Comparison of ENCODE assay signal across 8 cellular contexts in genomic region chr16:70345840-70346239, GRCh38. TPM values are rescaled to one million over a fixed set of nuclear protein-coding genes. Genes with fewer than 3 reads are reported as not detected.
DNase-seq lines count a peak whose midpoint lies in the region; ATAC-seq and TF ChIP-seq lines count a peak whose summit lies in the region.

No MANE protein-coding gene starts in this region.

- POLR2A ChIA-PET in AG04450 (lab: Yijun Ruan, JAX), result interaction anchor here (0.6 to 1.5 kb wide), 3 partner anchors 35 to 308 kb away, joined by 3 to 4 read pairs (median 3); partner anchors contain the start of gene AARS1
- POLR2A ChIA-PET in naive thymus-derived CD4-positive, alpha-beta T cell (lab: Charles Lee), result interaction anchor here (0.5 to 2.9 kb wide), 12 partner anchors 14 to 177 kb away, joined by 3 to 41 read pairs (median 7); partner anchors contain the start of genes AARS1, COG4, DDX19B and SF3B3
- POLR2A ChIA-PET in GM10248 (lab: Yijun Ruan, JAX), result interaction anchor here (0.5 to 2.0 kb wide), 6 partner anchors 21 to 92 kb away, joined by 3 to 11 read pairs (median 4); partner anchors contain the start of gene AARS1

- H3K4me3 Mint-ChIP-seq in naive thymus-derived CD4-positive, alpha-beta T cell, result peak overlapping the region; percentile 85 to 99 (median 96)

- peaks cover 11 to 45% (median 33%) of the 10 kb centered on the region in 7 donors for H3K4me1 Mint-ChIP-seq in naive thymus-derived CD4-positive, alpha-beta T cell

- H3K4me2 ChIP-seq in Karpas-422 (ENCODE audit: low read depth, low read length, poor library complexity, severe bottlenecking), result peak overlapping the region; percentile 91

- H3K27ac ChIP-seq in AG04450 (ENCODE audit: low read depth, low read length) (no peak overlapping the region), Karpas-422 (ENCODE audit: low read length) (peak overlapping the region; percentile 65; the same call in 1 of the 2 replicates), coronary artery (peak overlapping the region in 1 of 2 donors; percentile 95), substantia nigra (ENCODE audit: low read depth, low read length, poor library complexity, severe bottlenecking) (no peak overlapping the region)
- peak overlapping the region; percentile 92 for H3K27ac ChIP-seq in naive thymus-derived CD4-positive, alpha-beta T cell (ENCODE audit: low read depth, low read length)

- 0 out of 2 replicates have a peak, but pooled peaks cover 3% of the 10 kb centered on the region for H3K9me3 ChIP-seq in AG04450 (ENCODE audit: control insufficient read depth, insufficient read depth, low read length)
- no peaks in the 10 kb centered on the region for H3K9me3 ChIP-seq in Karpas-422 (ENCODE audit: low read length)
- H3K9me3 ChIP-seq in naive thymus-derived CD4-positive, alpha-beta T cell (ENCODE audit: control insufficient read depth in 2 of 3, low read length in 3 of 3), result no peaks in the 10 kb centered on the region

- H3K9me3 Mint-ChIP-seq in naive thymus-derived CD4-positive, alpha-beta T cell, result peaks cover 0 to 6% (median 0%) of the 10 kb centered on the region in 11 donors

- no peak overlapping the region for H2AFZ ChIP-seq in Karpas-422 (ENCODE audit: low read length)

- H4K20me1 ChIP-seq in Karpas-422 (ENCODE audit: insufficient read depth, low read depth, low read length), result no peaks in the 10 kb centered on the region

- peaks cover 0 to 8% (median 5%) of the 10 kb centered on the region in 5 donors for H3K36me3 Mint-ChIP-seq in naive thymus-derived CD4-positive, alpha-beta T cell

- H3K27me3 Mint-ChIP-seq in naive thymus-derived CD4-positive, alpha-beta T cell, result no peaks in the 10 kb centered on the region

- peaks cover 32% of the 10 kb centered on the region for H3K4me1 ChIP-seq in Karpas-422 (ENCODE audit: low read length)
- peaks cover 15 to 17% of the 10 kb centered on the region in 2 donors for H3K4me1 ChIP-seq in naive thymus-derived CD4-positive, alpha-beta T cell (ENCODE audit: control insufficient read depth in 2 of 2, insufficient read depth in 2 of 2, low read length in 2 of 2)

- peak overlapping the region; percentile 85 for H3K9ac ChIP-seq in Karpas-422 (ENCODE audit: low read length)

- no peaks in the 10 kb centered on the region for H3K9me2 ChIP-seq in Karpas-422 (replicated peaks; ENCODE audit: insufficient read depth, low read length)

- H3K4me3 ChIP-seq in AG04450 (ENCODE audit: low read depth, low read length), result peak overlapping the region; percentile 97
- peak overlapping the region; percentile 74 for H3K4me3 ChIP-seq in Karpas-422 (ENCODE audit: low read length)
- peak overlapping the region; percentile 87 for H3K4me3 ChIP-seq in coronary artery
- H3K4me3 ChIP-seq in naive thymus-derived CD4-positive, alpha-beta T cell (ENCODE audit: low read length), result peak overlapping the region; percentile 63

- peaks cover 21% of the 10 kb centered on the region for H3K36me3 ChIP-seq in Karpas-422 (ENCODE audit: insufficient read depth, low read length)
- peaks cover 0 to 10% (median 0%) of the 10 kb centered on the region in 3 experiments for H3K36me3 ChIP-seq in naive thymus-derived CD4-positive, alpha-beta T cell (ENCODE audit: control insufficient read depth in 2 of 3, insufficient read depth in 3 of 3, low read length in 3 of 3)

- intact Hi-C loops in naive thymus-derived CD4-positive, alpha-beta T cell (cut with micrococcal nuclease), result loop anchor here (1.0 to 2.0 kb wide), 11 partner anchors 35 to 232 kb away; partner anchors contain the start of genes AARS1 (in 2 of the 2), COG4 (in 2 of the 2), DDX19B (in 2 of the 2) and SF3B3 (in 2 of the 2)

- TF ChIP-seq CTCF in AG04450 (IDR thresholded peaks at IDR 0.05; ENCODE audit: low read depth, low read length) (no peak), coronary artery (IDR thresholded peaks at IDR 0.05) (no peak), GM10248 (IDR thresholded peaks at IDR 0.05; ENCODE audit: control extremely low read depth, extremely low read depth, low read depth, missing control alignments) (no peak)

- peak overlapping the region; percentile 93 to 99 (median 97) for H3K27ac Mint-ChIP-seq in naive thymus-derived CD4-positive, alpha-beta T cell

- CTCF ChIA-PET in AG04450 (lab: Charles Lee) (no interaction called here), GM10248 (lab: Yijun Ruan, JAX) (interaction anchor here (0.6 to 1.9 kb wide), 6 partner anchors 10 to 94 kb away, joined by 3 to 7 read pairs (median 3); partner anchors contain the start of genes DDX19B and EXOSC6)
- CTCF ChIA-PET in naive thymus-derived CD4-positive, alpha-beta T cell (lab: Charles Lee), result interaction anchor here (1.9 kb wide), 1 partner anchor 35 kb away, joined by 8 read pairs; no protein-coding TSS in a partner anchor

- H3K79me2 ChIP-seq in Karpas-422 (ENCODE audit: low read length), result peaks cover 50% of the 10 kb centered on the region

- no peaks in the 10 kb centered on the region for H3K27me3 ChIP-seq in AG04450 (ENCODE audit: control insufficient read depth, insufficient read depth, low read length)
- H3K27me3 ChIP-seq in Karpas-422 (ENCODE audit: low read length), result no peaks in the 10 kb centered on the region
- no peaks in the 10 kb centered on the region for H3K27me3 ChIP-seq in naive thymus-derived CD4-positive, alpha-beta T cell (ENCODE audit: control insufficient read depth in 2 of 2, insufficient read depth in 2 of 2, low read length in 2 of 2)

- no peak for DNase-seq in AG04450 (ENCODE audit: low read depth, low spot score)
- DNase-seq in Karpas-422, result no peak
- no peak for DNase-seq in coronary artery (ENCODE audit: low spot score)
- DNase-seq in naive thymus-derived CD4-positive, alpha-beta T cell, result no peak
- no peak for DNase-seq in GM10248 (ENCODE audit: extremely low spot score)
- no peak for DNase-seq in activated CD4-positive, CD25-positive, alpha-beta regulatory T cell (lab: John Stamatoyannopoulos, UW)
- DNase-seq in substantia nigra (lab: John Stamatoyannopoulos, UW), result no peak

- ATAC-seq in naive thymus-derived CD4-positive, alpha-beta T cell, result no peak
- ATAC-seq in GM19452 (IDR thresholded peaks at IDR 0.05; ENCODE audit: unreplicated experiment), result no peak

RNA-seq across cellular contexts. Expression of gene DDX19A, which starts 0.9 kb away (rescaled TPM):
- polyA plus RNA-seq in AG04450 (2011; rRNA removed), result 43.5 and 44.6 TPM in 2 replicates
- 42.7 and 46.1 TPM in 2 replicates for polyA minus RNA-seq in AG04450 (2011; rRNA and poly(A)+ RNA removed)
- 20.5 and 29.2 TPM in 2 replicates for total RNA-seq in Karpas-422 (2014; rRNA removed; shearing (Covaris generic); ENCODE audit: low replicate concordance)
- total RNA-seq in naive thymus-derived CD4-positive, alpha-beta T cell, result 10 to 100 TPM; 40.2 to 57.9 (median 47.1) TPM
- polyA plus RNA-seq in naive thymus-derived CD4-positive, alpha-beta T cell, result 10 to 100 TPM; 37.4 to 65.0 TPM

RNA-seq across cellular contexts. Expression of gene DDX19B, which starts 46.9 kb away (rescaled TPM):
- 36.5 and 41.9 TPM in 2 replicates for polyA plus RNA-seq in AG04450 (2011; rRNA removed)
- polyA minus RNA-seq in AG04450 (2011; rRNA and poly(A)+ RNA removed), result 14.3 and 18.4 TPM in 2 replicates
- 63.7 and 73.9 TPM in 2 replicates for total RNA-seq in Karpas-422 (2014; rRNA removed; shearing (Covaris generic); ENCODE audit: low replicate concordance)
- total RNA-seq in naive thymus-derived CD4-positive, alpha-beta T cell, result 10 to 100 TPM; 23.6 to 29.9 (median 27.8) TPM
- polyA plus RNA-seq in naive thymus-derived CD4-positive, alpha-beta T cell, result 10 to 100 TPM; 48.4 to 60.5 TPM

RNA-seq across cellular contexts. Expression of gene AARS1, which starts 56.5 kb away (rescaled TPM):
- 221 and 223 TPM in 2 replicates for polyA plus RNA-seq in AG04450 (2011; rRNA removed)
- polyA minus RNA-seq in AG04450 (2011; rRNA and poly(A)+ RNA removed), result 257 and 286 TPM in 2 replicates
- total RNA-seq in Karpas-422 (2014; rRNA removed; shearing (Covaris generic); ENCODE audit: low replicate concordance), result 118 and 230 TPM in 2 replicates
- total RNA-seq in naive thymus-derived CD4-positive, alpha-beta T cell, result 10 to 100 TPM; 24.2 to 96.7 (median 94.0) TPM
- 10 to 100 TPM; 39.5 to 60.3 TPM for polyA plus RNA-seq in naive thymus-derived CD4-positive, alpha-beta T cell

Comparison
In these comparisons a context has a peak if more than half of its experiments do, and no peak if none do; other contexts are left out.
1. H3K27ac ChIP-seq: peak in Karpas-422 (single experiment) and naive thymus-derived CD4-positive, alpha-beta T cell (single experiment); none in AG04450 (single experiment) and substantia nigra (single experiment).
2. Peak in every context shown above with its lines, with median percentiles within 50 percentile points of each other: H3K4me3 ChIP-seq.